Comparison of ENCODE assay signal across 1 cellular context in the genomic region with DNA sequence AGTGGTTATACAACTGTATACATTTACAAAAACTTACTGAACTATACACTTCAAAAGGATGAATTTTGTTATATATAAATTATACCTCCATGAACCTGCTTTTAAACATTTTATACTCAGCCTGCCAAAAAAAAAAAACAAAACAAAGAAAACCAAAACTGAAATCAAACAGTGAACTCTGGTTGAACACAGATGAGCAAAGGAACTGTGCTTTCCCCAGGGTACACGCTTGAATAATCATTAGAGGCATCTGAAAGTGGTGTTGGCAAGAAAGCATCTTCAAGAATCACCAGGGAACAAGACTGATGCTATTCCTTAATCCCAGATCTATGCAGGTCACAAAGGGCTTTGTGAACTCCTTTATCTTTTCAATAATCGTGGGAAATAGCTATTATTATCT.
TF ChIP-seq lines count a peak whose summit lies in the region.

No MANE protein-coding gene starts in this region.

TF ChIP-seq in HepG2, 621 proteins besides CTCF, POLR2A, EP300 and RAD21 (continued from another document):
- TF ChIP-seq, protein P1, sequence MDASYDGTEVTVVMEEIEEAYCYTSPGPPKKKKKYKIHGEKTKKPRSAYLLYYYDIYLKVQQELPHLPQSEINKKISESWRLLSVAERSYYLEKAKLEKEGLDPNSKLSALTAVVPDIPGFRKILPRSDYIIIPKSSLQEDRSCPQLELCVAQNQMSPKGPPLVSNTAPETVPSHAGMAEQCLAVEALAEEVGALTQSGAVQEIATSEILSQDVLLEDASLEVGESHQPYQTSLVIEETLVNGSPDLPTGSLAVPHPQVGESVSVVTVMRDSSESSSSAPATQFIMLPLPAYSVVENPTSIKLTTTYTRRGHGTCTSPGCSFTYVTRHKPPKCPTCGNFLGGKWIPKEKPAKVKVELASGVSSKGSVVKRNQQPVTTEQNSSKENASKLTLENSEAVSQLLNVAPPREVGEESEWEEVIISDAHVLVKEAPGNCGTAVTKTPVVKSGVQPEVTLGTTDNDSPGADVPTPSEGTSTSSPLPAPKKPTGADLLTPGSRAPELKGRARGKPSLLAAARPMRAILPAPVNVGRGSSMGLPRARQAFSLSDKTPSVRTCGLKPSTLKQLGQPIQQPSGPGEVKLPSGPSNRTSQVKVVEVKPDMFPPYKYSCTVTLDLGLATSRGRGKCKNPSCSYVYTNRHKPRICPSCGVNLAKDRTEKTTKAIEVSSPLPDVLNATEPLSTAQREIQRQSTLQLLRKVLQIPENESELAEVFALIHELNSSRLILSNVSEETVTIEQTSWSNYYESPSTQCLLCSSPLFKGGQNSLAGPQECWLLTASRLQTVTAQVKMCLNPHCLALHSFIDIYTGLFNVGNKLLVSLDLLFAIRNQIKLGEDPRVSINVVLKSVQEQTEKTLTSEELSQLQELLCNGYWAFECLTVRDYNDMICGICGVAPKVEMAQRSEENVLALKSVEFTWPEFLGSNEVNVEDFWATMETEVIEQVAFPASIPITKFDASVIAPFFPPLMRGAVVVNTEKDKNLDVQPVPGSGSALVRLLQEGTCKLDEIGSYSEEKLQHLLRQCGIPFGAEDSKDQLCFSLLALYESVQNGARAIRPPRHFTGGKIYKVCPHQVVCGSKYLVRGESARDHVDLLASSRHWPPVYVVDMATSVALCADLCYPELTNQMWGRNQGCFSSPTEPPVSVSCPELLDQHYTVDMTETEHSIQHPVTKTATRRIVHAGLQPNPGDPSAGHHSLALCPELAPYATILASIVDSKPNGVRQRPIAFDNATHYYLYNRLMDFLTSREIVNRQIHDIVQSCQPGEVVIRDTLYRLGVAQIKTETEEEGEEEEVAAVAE (CRISPR knock-in tag; IDR thresholded peaks at IDR 0.05; ENCODE audit: borderline replicate concordance) = no peak
- no peak for TF ChIP-seq ZNF670 (CRISPR knock-in tag; IDR thresholded peaks at IDR 0.05; ENCODE audit: borderline replicate concordance)
